ENCODE assay signal across 22 cellular contexts in genomic region chr10:48651839-48652238, GRCh38. TPM values are rescaled to one million over a fixed set of nuclear protein-coding genes. Genes with fewer than 3 reads are reported as not detected.
"Had no signal": no experiment of that assay in that cellular context is flagged by ENCODE, and none has a peak within 500 bp of the region (broad histone marks: within the 10 kb centered on the region; RNA-seq: fewer than 3 reads in every experiment).

No MANE protein-coding gene starts in this region.

- H3K4me2 ChIP-seq: neural progenitor cell had no signal

- H3K27ac ChIP-seq: adrenal gland, colonic mucosa, epithelial cell of prostate, gastroesophageal sphincter, neural progenitor cell, tibial nerve had no signal

- H3K4me1 Mint-ChIP-seq: activated T-helper 17 cell treated with anti-CD3 and anti-CD28 coated beads, Interleukin-2, amount 50 U/mL, for 72 hours had no signal

- H3K4me1 ChIP-seq: colonic mucosa, neural progenitor cell had no signal

- H3K9ac ChIP-seq: neural progenitor cell had no signal

- ATAC-seq: activated T-helper 17 cell treated with anti-CD3 and anti-CD28 coated beads, Interleukin-2, amount 50 U/mL, for 72 hours; gastroesophageal sphincter; heart left ventricle; left colon; naive thymus-derived CD4-positive, alpha-beta T cell had no signal

- H3K36me3 Mint-ChIP-seq: activated naive CD8-positive, alpha-beta T cell; naive thymus-derived CD4-positive, alpha-beta T cell; neural progenitor cell had no signal

- H3K9me3 Mint-ChIP-seq: activated T-cell treated with anti-CD3 and anti-CD28 coated beads, Interleukin-2, amount 50 U/mL, for 24 hours; activated T-helper 17 cell treated with anti-CD3 and anti-CD28 coated beads, Interleukin-2, amount 50 U/mL, for 72 hours; neural progenitor cell; stimulated activated naive CD8-positive, alpha-beta T cell treated with anti-CD3 and anti-CD28 coated beads, Interleukin-15, Interleukin-2, amounts not matched to agents 100 ng/mL and 50 ng/mL, for 24 hours had no signal

- H3K4me3 ChIP-seq: adrenal gland, colonic mucosa, gastroesophageal sphincter, neural progenitor cell, tibial nerve had no signal

- H2AFZ ChIP-seq: neural progenitor cell had no signal

- H3K27ac Mint-ChIP-seq: activated naive CD8-positive, alpha-beta T cell; activated T-cell treated with anti-CD3 and anti-CD28 coated beads, Interleukin-2, amount 50 U/mL, for 24 hours; activated T-helper 17 cell treated with anti-CD3 and anti-CD28 coated beads, Interleukin-2, amount 50 U/mL, for 72 hours; neural progenitor cell; stimulated activated naive CD8-positive, alpha-beta T cell treated with anti-CD3 and anti-CD28 coated beads, Interleukin-15, Interleukin-2, amounts not matched to agents 100 ng/mL and 50 ng/mL, for 24 hours had no signal

- DNase-seq: activated CD4-positive, alpha-beta T cell treated with anti-CD3 and anti-CD28 coated beads for 1 hour; activated CD4-positive, alpha-beta T cell treated with anti-CD3 and anti-CD28 coated beads, Interleukin-2, amount 50 U/mL, for 4 hours; activated CD8-positive, alpha-beta memory T cell treated with anti-CD3 and anti-CD28 coated beads for 24 hours; activated CD8-positive, alpha-beta memory T cell treated with anti-CD3 and anti-CD28 coated beads, Interleukin-2, amount 50 U/mL, for 4 hours; activated naive CD4-positive, alpha-beta T cell; activated T-cell treated with anti-CD3 and anti-CD28 coated beads, Interleukin-2, amount 50 U/mL, for 24 hours; central memory CD4-positive, alpha-beta T cell; colonic mucosa; heart left ventricle; left colon; naive thymus-derived CD4-positive, alpha-beta T cell; retina; stimulated activated CD4-positive, alpha-beta T cell treated with anti-CD3 and anti-CD28 coated beads, Interleukin-12 subunit alpha, Interleukin-12 subunit beta, amount 100 ng/mL, for 4 hours; T-helper 1 cell had no signal

- H3K9me3 ChIP-seq: adrenal gland, colonic mucosa, gastroesophageal sphincter, heart left ventricle, tibial nerve had no signal

- H3K36me3 ChIP-seq: adrenal gland, colonic mucosa, gastroesophageal sphincter, heart left ventricle, neural progenitor cell, tibial nerve had no signal

- H3K27me3 ChIP-seq: adrenal gland, colonic mucosa, heart left ventricle had no signal

- H3K4me3 Mint-ChIP-seq: activated naive CD8-positive, alpha-beta T cell; activated T-cell treated with anti-CD3 and anti-CD28 coated beads, Interleukin-2, amount 50 U/mL, for 24 hours; activated T-helper 17 cell treated with anti-CD3 and anti-CD28 coated beads, Interleukin-2, amount 50 U/mL, for 72 hours; naive thymus-derived CD4-positive, alpha-beta T cell; neural progenitor cell; stimulated activated naive CD8-positive, alpha-beta T cell treated with anti-CD3 and anti-CD28 coated beads, Interleukin-15, Interleukin-2, amounts not matched to agents 100 ng/mL and 50 ng/mL, for 24 hours had no signal

RNA-seq across cellular contexts. Expression of gene ARHGAP22, which starts 47.0 kb away (rescaled TPM):
- polyA plus RNA-seq: naive thymus-derived CD4-positive, alpha-beta T cell had no signal
